In genomic region chr20:10093087-10093591, GRCh38 we compare ENCODE assay signal across 1 cellular context.
TF ChIP-seq lines count a peak whose summit lies in the region.

No MANE protein-coding gene starts in this region.

TF ChIP-seq in IMR-90, 13 proteins besides CTCF, POLR2A, EP300 and RAD21:
- no peak for TF ChIP-seq ELK1 (IDR thresholded peaks at IDR 0.05; ENCODE audit: borderline replicate concordance, low read depth, low read length)
- TF ChIP-seq RFX5 (IDR thresholded peaks at IDR 0.05; ENCODE audit: low read depth, low read length): no peak
